Comparison of ENCODE assay signal across 8 cellular contexts in the genomic region with DNA sequence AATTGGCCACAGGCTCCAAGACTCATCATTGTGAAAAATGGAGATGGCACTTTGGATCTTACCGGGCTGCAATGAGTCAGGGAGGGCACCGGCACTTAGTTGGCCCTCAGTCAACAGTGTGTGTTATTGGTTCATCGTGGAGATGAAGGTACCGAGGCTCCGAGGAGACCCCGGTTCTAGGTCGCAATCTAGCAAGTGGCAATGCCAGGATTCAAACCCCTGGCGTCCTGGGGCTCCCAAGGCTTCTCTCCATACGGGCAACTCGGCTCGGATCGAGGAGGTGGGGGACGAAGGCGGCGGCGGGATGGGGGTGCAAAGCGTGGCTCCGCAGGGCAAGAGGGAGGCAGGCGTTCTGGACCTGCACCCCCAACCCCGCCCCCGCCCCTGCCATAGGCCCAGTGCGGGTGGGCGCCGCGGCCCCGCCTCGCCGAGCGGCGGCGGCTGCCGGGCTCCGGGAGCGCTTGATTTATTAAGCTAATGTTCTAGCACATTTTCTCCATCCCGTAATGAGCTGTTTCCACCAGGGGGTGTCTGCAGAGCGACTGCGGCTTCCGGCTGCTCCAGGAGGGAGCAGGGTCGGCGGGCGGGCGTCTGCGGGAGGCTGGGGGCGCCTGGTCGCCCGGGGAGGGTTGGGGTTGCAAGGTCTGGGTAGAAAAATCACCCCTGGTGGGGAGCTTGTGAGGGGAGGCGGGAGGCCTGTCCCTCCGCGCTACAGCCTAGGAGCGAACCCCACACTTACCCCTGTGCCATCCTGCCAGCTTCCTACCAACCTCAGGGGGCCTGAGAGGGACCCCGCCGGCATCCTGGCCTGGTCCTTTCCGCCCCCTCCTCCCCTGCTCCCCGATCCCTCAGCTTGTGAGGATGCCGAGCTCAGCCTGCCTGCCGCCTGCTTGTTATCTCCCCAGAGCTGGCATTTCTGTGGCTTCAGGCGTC. TPM values are rescaled to one million over a fixed set of nuclear protein-coding genes. Genes with fewer than 3 reads are reported as not detected.
DNase-seq lines count a peak whose midpoint lies in the region; ATAC-seq and TF ChIP-seq lines count a peak whose summit lies in the region.

No MANE protein-coding gene starts in this region.

- peak; percentile 40 for TF ChIP-seq CTCF in cardiac fibroblast (IDR thresholded peaks at IDR 0.05; ENCODE audit: low read depth, low read length)
- TF ChIP-seq CTCF in kidney epithelial cell (IDR thresholded peaks at IDR 0.05; ENCODE audit: insufficient read depth, low read length, poor library complexity, severe bottlenecking) = peak; percentile 62

- peaks cover 14% of the 10 kb centered on the region for H3K4me1 Mint-ChIP-seq in stimulated activated naive CD8-positive, alpha-beta T cell treated with anti-CD3 and anti-CD28 coated beads, Interleukin-15, amount 100 ng/mL, for 72 hours

- peak; percentile 23 for DNase-seq in stimulated activated CD4-positive, alpha-beta T cell treated with anti-CD3 and anti-CD28 coated beads, Interleukin-4, amount 100 ng/mL, for 24 hours
- no peak for DNase-seq in stimulated activated CD4-positive, alpha-beta T cell treated with anti-CD3 and anti-CD28 coated beads, Interleukin-12 subunit alpha, Interleukin-12 subunit beta, amount 100 ng/mL, for 4 hours
- peak; percentile 55 for DNase-seq in OCI-M1 (lab: John Stamatoyannopoulos, UW)
- DNase-seq in cardiac fibroblast (ENCODE audit: low read depth in 2 of 2) = peak; percentile 32 to 60
- DNase-seq in kidney epithelial cell (ENCODE audit: low read depth) = no peak
- peak; percentile 42 to 46 for DNase-seq in stimulated activated naive CD8-positive, alpha-beta T cell treated with anti-CD3 and anti-CD28 coated beads, Interleukin-15, amount 100 ng/mL, for 72 hours
- no peak for DNase-seq in putamen (ENCODE audit: low spot score)

- no peaks in the 10 kb centered on the region for H3K36me3 ChIP-seq in kidney epithelial cell (ENCODE audit: control insufficient read depth, insufficient read depth, low read length)

- peak overlapping the region; percentile 30 to 36 for H3K4me3 ChIP-seq in cardiac fibroblast (replicated peaks in 1 of 2; ENCODE audit: low read depth in 2 of 2, low read length in 2 of 2)
- peak overlapping the region; percentile 23 for H3K4me3 ChIP-seq in kidney epithelial cell (ENCODE audit: low read depth, low read length)

- H3K27me3 Mint-ChIP-seq in stimulated activated naive CD8-positive, alpha-beta T cell treated with anti-CD3 and anti-CD28 coated beads, Interleukin-15, amount 100 ng/mL, for 72 hours = peaks cover 42% of the 10 kb centered on the region

- H3K4me3 Mint-ChIP-seq in stimulated activated naive CD8-positive, alpha-beta T cell treated with anti-CD3 and anti-CD28 coated beads, Interleukin-15, amount 100 ng/mL, for 72 hours = peak overlapping the region; percentile 68 to 80

- no peak overlapping the region for H3K27ac Mint-ChIP-seq in stimulated activated naive CD8-positive, alpha-beta T cell treated with anti-CD3 and anti-CD28 coated beads, Interleukin-15, amount 100 ng/mL, for 72 hours

- H3K9me3 Mint-ChIP-seq in stimulated activated naive CD8-positive, alpha-beta T cell treated with anti-CD3 and anti-CD28 coated beads, Interleukin-15, amount 100 ng/mL, for 72 hours = no peaks in the 10 kb centered on the region

- ATAC-seq in stimulated activated naive CD8-positive, alpha-beta T cell treated with anti-CD3 and anti-CD28 coated beads, Interleukin-15, amount 100 ng/mL, for 72 hours = peak; percentile 83
- ATAC-seq in HG03097 (IDR thresholded peaks at IDR 0.05; ENCODE audit: low FRiP score, unreplicated experiment) = no peak

- H3K27me3 ChIP-seq in kidney epithelial cell (ENCODE audit: control insufficient read depth, insufficient read depth, low read length) = peaks cover 12% of the 10 kb centered on the region

RNA-seq across cellular contexts. Expression of a gene that starts 48.7 kb away (rescaled TPM):
- 2.3 and 3.1 TPM in 2 replicates for total RNA-seq in kidney epithelial cell

Comparison
In these comparisons a context has a peak if more than half of its experiments do, and no peak if none do; other contexts are left out.
1. DNase-seq: peak in stimulated activated CD4-positive, alpha-beta T cell treated with anti-CD3 and anti-CD28 coated beads, Interleukin-4, amount 100 ng/mL, for 24 hours (single experiment), OCI-M1 (single experiment), cardiac fibroblast (2 of 2) and stimulated activated naive CD8-positive, alpha-beta T cell treated with anti-CD3 and anti-CD28 coated beads, Interleukin-15, amount 100 ng/mL, for 72 hours (2 of 2); none in stimulated activated CD4-positive, alpha-beta T cell treated with anti-CD3 and anti-CD28 coated beads, Interleukin-12 subunit alpha, Interleukin-12 subunit beta, amount 100 ng/mL, for 4 hours (single experiment), kidney epithelial cell (single experiment) and putamen (single experiment).